ENCODE assay signal across 2 cellular contexts in genomic region chr2:32777714-32778113, GRCh38.
A peak's percentile ranks its signal among the peaks of the same experiment; 100 is the strongest.
TF ChIP-seq lines count a peak whose summit lies in the region.

No MANE protein-coding gene starts in this region.

TF ChIP-seq in HepG2, 621 proteins besides CTCF, POLR2A, EP300 and RAD21 (continues in another document):
- TF ChIP-seq ARNTL (CRISPR knock-in tag; IDR thresholded peaks at IDR 0.05): no peak
- no peak for TF ChIP-seq ZNF136 (CRISPR knock-in tag; IDR thresholded peaks at IDR 0.05; ENCODE audit: low read depth)
- peak; percentile 70 for TF ChIP-seq ARID5B (CRISPR knock-in tag; IDR thresholded peaks at IDR 0.05)
- no peak for TF ChIP-seq FLYWCH1 (CRISPR knock-in tag; IDR thresholded peaks at IDR 0.05)
- no peak for TF ChIP-seq HBP1 (CRISPR knock-in tag; IDR thresholded peaks at IDR 0.05; ENCODE audit: low read depth)
- TF ChIP-seq ISX (CRISPR knock-in tag; conservative IDR thresholded peaks at IDR 0.05): no peak
- no peak for TF ChIP-seq CBFB (CRISPR knock-in tag; IDR thresholded peaks at IDR 0.05)
- no peak for TF ChIP-seq MXD4 (CRISPR knock-in tag; IDR thresholded peaks at IDR 0.05)
- no peak for TF ChIP-seq ZNF710 (CRISPR knock-in tag; IDR thresholded peaks at IDR 0.05; ENCODE audit: borderline replicate concordance)
- TF ChIP-seq FOXK1 (CRISPR knock-in tag; IDR thresholded peaks at IDR 0.05; ENCODE audit: borderline replicate concordance, low read depth): no peak
- TF ChIP-seq LCORL (IDR thresholded peaks at IDR 0.05): no peak
- no peak for TF ChIP-seq LCORL (CRISPR knock-in tag; IDR thresholded peaks at IDR 0.05)
- TF ChIP-seq ZNF20 (CRISPR knock-in tag; IDR thresholded peaks at IDR 0.05): no peak
- no peak for TF ChIP-seq FOSL1 (CRISPR knock-in tag; IDR thresholded peaks at IDR 0.05; ENCODE audit: borderline replicate concordance)
- TF ChIP-seq ZNF329 (CRISPR knock-in tag; IDR thresholded peaks at IDR 0.05; ENCODE audit: low read depth): no peak
- peak; percentile 92 for TF ChIP-seq BCL6 (CRISPR knock-in tag; IDR thresholded peaks at IDR 0.05)
- no peak for TF ChIP-seq SP1 (IDR thresholded peaks at IDR 0.05)
- TF ChIP-seq SP1 (CRISPR knock-in tag; IDR thresholded peaks at IDR 0.05): no peak
- no peak for TF ChIP-seq ZSCAN22 (CRISPR knock-in tag; IDR thresholded peaks at IDR 0.05)
- peak; percentile 73 for TF ChIP-seq HHEX (CRISPR knock-in tag; IDR thresholded peaks at IDR 0.05)
- TF ChIP-seq ZFP36L2 (CRISPR knock-in tag; IDR thresholded peaks at IDR 0.05): no peak
- peak; percentile 69; the same call in 1 of the 2 replicates for TF ChIP-seq ZNF331 (CRISPR knock-in tag; IDR thresholded peaks at IDR 0.05)
- peak; percentile 47 for TF ChIP-seq HNF4G (IDR thresholded peaks at IDR 0.05; ENCODE audit: borderline replicate concordance, low read depth, low read length)
- TF ChIP-seq HNF4G (CRISPR knock-in tag; IDR thresholded peaks at IDR 0.05; ENCODE audit: borderline replicate concordance, low read depth): no peak
- no peak for TF ChIP-seq PHF8 (CRISPR knock-in tag; IDR thresholded peaks at IDR 0.05)
- 0 out of 2 replicates have a peak, but pooled peaks have one; percentile 14 for TF ChIP-seq SAP130 (CRISPR knock-in tag; IDR thresholded peaks at IDR 0.05; ENCODE audit: low read depth)
- no peak for TF ChIP-seq HES4 (CRISPR knock-in tag; IDR thresholded peaks at IDR 0.05; ENCODE audit: borderline replicate concordance)
- TF ChIP-seq TBP (CRISPR knock-in tag; IDR thresholded peaks at IDR 0.05): no peak
- no peak for TF ChIP-seq TEF (CRISPR knock-in tag; IDR thresholded peaks at IDR 0.05)

TF ChIP-seq in IMR-90, 13 proteins besides CTCF, POLR2A, EP300 and RAD21:
- TF ChIP-seq CEBPB (IDR thresholded peaks at IDR 0.05; ENCODE audit: low read depth, low read length): no peak
- no peak for TF ChIP-seq BHLHE40 (IDR thresholded peaks at IDR 0.05; ENCODE audit: low read depth, low read length)
- TF ChIP-seq MXI1 (IDR thresholded peaks at IDR 0.05; ENCODE audit: borderline replicate concordance, low read depth, low read length): no peak
- no peak for TF ChIP-seq MAFK (IDR thresholded peaks at IDR 0.05; ENCODE audit: low read depth, low read length)
- no peak for TF ChIP-seq MAZ (IDR thresholded peaks at IDR 0.05; ENCODE audit: borderline replicate concordance, low read depth, low read length)
- TF ChIP-seq CHD1 (IDR thresholded peaks at IDR 0.05; ENCODE audit: low read depth, low read length): no peak
- no peak for TF ChIP-seq FOS (IDR thresholded peaks at IDR 0.05; ENCODE audit: low read depth, low read length)
- TF ChIP-seq NFE2L2 (IDR thresholded peaks at IDR 0.05; ENCODE audit: low read depth, low read length): no peak
- no peak for TF ChIP-seq ELK1 (IDR thresholded peaks at IDR 0.05; ENCODE audit: borderline replicate concordance, low read depth, low read length)
